1 cellular context compared by ENCODE assay signal in genomic region chr9:96418074-96418919, GRCh38.
A peak's percentile ranks its signal among the peaks of the same experiment; 100 is the strongest.
TF ChIP-seq lines count a peak whose summit lies in the region.

ZNF367 (minus strand) TSS chr9:96418370; CDS start chr9:96418032, 338 bp downstream.

TF ChIP-seq in H1, 55 proteins besides CTCF, POLR2A, EP300 and RAD21:
- no peak for TF ChIP-seq KDM1A (IDR thresholded peaks at IDR 0.05; ENCODE audit: borderline replicate concordance, low read length)
- TF ChIP-seq POLR2AphosphoS5 (IDR thresholded peaks at IDR 0.05; ENCODE audit: low read depth, low read length), result no peak
- no peak for TF ChIP-seq GABPA (IDR thresholded peaks at IDR 0.05; ENCODE audit: borderline replicate concordance, insufficient read depth, low read length)
- TF ChIP-seq SIRT6 (IDR thresholded peaks at IDR 0.05; ENCODE audit: low read length), result no peak
- peak; percentile 76; the same call in 1 of the 2 replicates for TF ChIP-seq SP1 (IDR thresholded peaks at IDR 0.05; ENCODE audit: low read depth, low read length)
- no peak for TF ChIP-seq EZH2 (IDR thresholded peaks at IDR 0.05; ENCODE audit: low read depth, low read length, severe bottlenecking)
- TF ChIP-seq ATF2 (IDR thresholded peaks at IDR 0.05; ENCODE audit: low read length), result no peak
- peak; percentile 51 for TF ChIP-seq BACH1 (IDR thresholded peaks at IDR 0.05; ENCODE audit: low read length)
- no peak for TF ChIP-seq CTBP2 (IDR thresholded peaks at IDR 0.05; ENCODE audit: borderline replicate concordance, insufficient read depth, insufficient read length, low read length)
- TF ChIP-seq TAF1 (IDR thresholded peaks at IDR 0.05; ENCODE audit: low read depth, low read length), result peak; percentile 73
- TF ChIP-seq MAX (IDR thresholded peaks at IDR 0.05), result peak; percentile 68; the same call in 1 of the 2 replicates
- no peak for TF ChIP-seq ZNF274 (IDR thresholded peaks at IDR 0.05; ENCODE audit: borderline replicate concordance, extremely low read depth, low read length)
- peak; percentile 61 for TF ChIP-seq TBP (IDR thresholded peaks at IDR 0.05; ENCODE audit: low read depth, low read length)
- no peak for TF ChIP-seq RFX5 (IDR thresholded peaks at IDR 0.05; ENCODE audit: borderline replicate concordance, low read depth, low read length)
- TF ChIP-seq SUZ12 (IDR thresholded peaks at IDR 0.05; ENCODE audit: low read length), result no peak
- peak; percentile 75 for TF ChIP-seq CHD2 (IDR thresholded peaks at IDR 0.05; ENCODE audit: low read length)
- TF ChIP-seq RXRA (IDR thresholded peaks at IDR 0.05; ENCODE audit: insufficient read depth, low read depth, low read length), result no peak
- TF ChIP-seq HDAC6 (IDR thresholded peaks at IDR 0.05; ENCODE audit: low read depth, low read length), result no peak
- TF ChIP-seq SRF (IDR thresholded peaks at IDR 0.05; ENCODE audit: low read depth, low read length), result no peak
- no peak for TF ChIP-seq FOSL1 (IDR thresholded peaks at IDR 0.05; ENCODE audit: insufficient read depth, low read depth, low read length)
- no peak for TF ChIP-seq TEAD4 (IDR thresholded peaks at IDR 0.05; ENCODE audit: low read depth, low read length)
- no peak for TF ChIP-seq CBX8 (IDR thresholded peaks at IDR 0.05; ENCODE audit: borderline replicate concordance, low read depth, low read length)
- no peak for TF ChIP-seq MAFK (IDR thresholded peaks at IDR 0.05; ENCODE audit: low read depth, low read length)
- peak; percentile 18 for TF ChIP-seq KDM4A (IDR thresholded peaks at IDR 0.05; ENCODE audit: low read depth, low read length, severe bottlenecking)
- no peak for TF ChIP-seq RNF2 (IDR thresholded peaks at IDR 0.05; ENCODE audit: borderline replicate concordance, low read depth, low read length, missing control alignments, poor library complexity, severe bottlenecking)
- peak in 1 of 2 experiments; percentile 63; a peak in 2 of 4 replicates for TF ChIP-seq SIN3A (conservative IDR thresholded peaks at IDR 0.05 in 1 of 2, IDR thresholded peaks at IDR 0.05 in 1 of 2; ENCODE audit: low read depth in 1 of 2, low read length in 2 of 2)
- peak; percentile 71; the same call in 1 of the 2 replicates for TF ChIP-seq PHF8 (conservative IDR thresholded peaks at IDR 0.05; ENCODE audit: low read depth, low read length)
- TF ChIP-seq GTF2F1 (IDR thresholded peaks at IDR 0.05; ENCODE audit: borderline replicate concordance, low read depth, low read length), result no peak
- TF ChIP-seq JUND (IDR thresholded peaks at IDR 0.05; ENCODE audit: low read length), result no peak
- TF ChIP-seq NANOG (IDR thresholded peaks at IDR 0.05; ENCODE audit: insufficient read depth, low read depth, low read length, poor library complexity, severe bottlenecking), result no peak
- TF ChIP-seq BRCA1 (IDR thresholded peaks at IDR 0.05; ENCODE audit: low read depth, low read length), result no peak
- TF ChIP-seq SP2 (IDR thresholded peaks at IDR 0.05; ENCODE audit: low read length), result peak; percentile 28; the same call in 1 of the 2 replicates
- TF ChIP-seq CHD1 (IDR thresholded peaks at IDR 0.05; ENCODE audit: low read depth, low read length), result no peak
- TF ChIP-seq TAF7 (optimal IDR thresholded peaks at IDR 0.05; ENCODE audit: borderline replicate concordance, low read depth, low read length), result no peak
- no peak for TF ChIP-seq SAP30 (IDR thresholded peaks at IDR 0.05; ENCODE audit: insufficient read depth, insufficient replicate concordance, low read length)
- no peak for TF ChIP-seq JUN (IDR thresholded peaks at IDR 0.05; ENCODE audit: low read depth, low read length)
- no peak; the same call in 1 of the 2 replicates for TF ChIP-seq RBBP5 (IDR thresholded peaks at IDR 0.05; ENCODE audit: borderline replicate concordance, low read depth, low read length)
- no peak; the same call in 1 of the 2 replicates for TF ChIP-seq CREB1 (IDR thresholded peaks at IDR 0.05)
- TF ChIP-seq E2F6 (IDR thresholded peaks at IDR 0.05), result peak; percentile 88
- no peak for TF ChIP-seq SIX5 (IDR thresholded peaks at IDR 0.05; ENCODE audit: low read depth, low read length)
- TF ChIP-seq HDAC2 (IDR thresholded peaks at IDR 0.05; ENCODE audit: borderline replicate concordance in 1 of 2, low read depth in 2 of 2, low read length in 2 of 2), result 0 out of 4 replicates have a peak, but pooled peaks have one; percentile 15 to 58
- no peak for TF ChIP-seq NRF1 (IDR thresholded peaks at IDR 0.05; ENCODE audit: low read depth, low read length)
- TF ChIP-seq CEBPB (IDR thresholded peaks at IDR 0.05; ENCODE audit: low read depth, low read length), result no peak
- no peak for TF ChIP-seq BCL11A (IDR thresholded peaks at IDR 0.05; ENCODE audit: low read depth in 2 of 2, low read length in 2 of 2)
- no peak for TF ChIP-seq ASH2L (IDR thresholded peaks at IDR 0.05; ENCODE audit: low read length)
- no peak for TF ChIP-seq ATF3 (IDR thresholded peaks at IDR 0.05; ENCODE audit: insufficient read depth, low read depth, low read length)
- no peak for TF ChIP-seq TCF12 (IDR thresholded peaks at IDR 0.05; ENCODE audit: low read depth, low read length)
- no peak for TF ChIP-seq USF2 (IDR thresholded peaks at IDR 0.05; ENCODE audit: low read length)
- TF ChIP-seq YY1 (IDR thresholded peaks at IDR 0.05; ENCODE audit: low read depth, low read length), result no peak
- peak; percentile 30; the same call in 1 of the 2 replicates for TF ChIP-seq KDM5A (IDR thresholded peaks at IDR 0.05; ENCODE audit: low read length)
- TF ChIP-seq SP4 (IDR thresholded peaks at IDR 0.05; ENCODE audit: low read length), result peak; percentile 4; the same call in 1 of the 2 replicates
- TF ChIP-seq POU5F1 (IDR thresholded peaks at IDR 0.05; ENCODE audit: low read depth, low read length), result no peak
- TF ChIP-seq CBX5 (IDR thresholded peaks at IDR 0.05; ENCODE audit: low read depth, low read length), result no peak
- no peak for TF ChIP-seq EGR1 (IDR thresholded peaks at IDR 0.05; ENCODE audit: borderline replicate concordance, low read depth, low read length)
- no peak for TF ChIP-seq CHD7 (IDR thresholded peaks at IDR 0.05; ENCODE audit: insufficient replicate concordance, low read length)
